9 cellular contexts compared by ENCODE assay signal in the genomic region with DNA sequence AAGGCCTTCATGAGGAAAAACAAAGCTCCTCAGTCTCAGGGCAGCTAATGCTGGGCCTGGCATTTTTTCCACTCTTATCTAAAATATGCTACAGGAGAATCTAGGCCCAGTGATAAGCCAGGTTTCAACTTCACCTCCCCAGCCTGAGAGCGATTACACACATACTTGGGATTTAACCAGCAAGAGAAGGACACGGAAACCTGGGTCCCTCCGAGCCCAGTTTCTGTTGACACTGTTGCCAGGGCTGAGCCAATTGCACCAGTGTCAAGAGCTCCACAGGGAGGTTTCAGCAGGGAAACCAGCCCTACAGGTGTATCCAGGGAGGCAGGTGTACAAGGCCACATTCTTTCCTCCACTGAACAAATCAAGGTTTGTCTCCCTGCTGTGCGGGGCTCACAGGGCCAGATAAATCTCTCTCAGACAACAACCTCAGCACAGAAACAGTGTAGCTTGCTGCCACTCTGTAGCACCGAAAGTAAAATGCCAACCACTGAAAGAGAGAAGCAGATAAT.
DNase-seq lines count a peak whose midpoint lies in the region; ATAC-seq and TF ChIP-seq lines count a peak whose summit lies in the region.
"Had no signal": no experiment of that assay in that cellular context is flagged by ENCODE, and none has a peak within 500 bp of the region (broad histone marks: within the 10 kb centered on the region; RNA-seq: fewer than 3 reads in every experiment).

No MANE protein-coding gene starts in this region.

- H3K9me3 ChIP-seq in left lung (no peaks in the 10 kb centered on the region), tibial nerve (no peaks in the 10 kb centered on the region)
- H3K9me3 ChIP-seq: ovary had no signal

- TF ChIP-seq CTCF in left lung (IDR thresholded peaks at IDR 0.05) (no peak), tibial nerve (IDR thresholded peaks at IDR 0.05) (no peak), GM13976 (IDR thresholded peaks at IDR 0.05; ENCODE audit: borderline replicate concordance, control extremely low read depth, extremely low read depth, insufficient read depth, missing control alignments) (no peak)

- no peaks in the 10 kb centered on the region for H3K27me3 ChIP-seq in left lung
- no peaks in the 10 kb centered on the region for H3K27me3 ChIP-seq in tibial nerve
- H3K27me3 ChIP-seq: ovary had no signal

- H3K27ac ChIP-seq in caudate nucleus (ENCODE audit: low read depth, low read length): peak overlapping the region; percentile 50
- H3K27ac ChIP-seq in left lung: peak overlapping the region; percentile 81 to 84
- peak overlapping the region in 3 of 4 donors; percentile 37 to 71 (median 51) for H3K27ac ChIP-seq in tibial nerve

- H3K4me3 ChIP-seq in left lung (no peak overlapping the region), tibial nerve (no peak overlapping the region)
- H3K4me3 ChIP-seq: ovary had no signal

- no peaks in the 10 kb centered on the region for H3K36me3 ChIP-seq in left lung
- H3K36me3 ChIP-seq in tibial nerve: no peaks in the 10 kb centered on the region
- H3K36me3 ChIP-seq: ovary had no signal

- H3K4me1 ChIP-seq in left lung (peaks cover 18 to 28% of the 10 kb centered on the region in 2 donors), tibial nerve (peaks cover 0 to 20% (median 3%) of the 10 kb centered on the region in 4 donors)

- intact Hi-C loops in left lung (cut with DNase I): no loop called here

- 68 to 81% methylated on average over 5 of the region's 5 CpGs for WGBS in tibial nerve, 2 donors

- no peak for TF ChIP-seq POLR2A in tibial nerve (IDR thresholded peaks at IDR 0.05)

- no peak for TF ChIP-seq EP300 in tibial nerve (IDR thresholded peaks at IDR 0.05)

- ATAC-seq in left lung: peak; percentile 88
- ATAC-seq in HG03108 (IDR thresholded peaks at IDR 0.05; ENCODE audit: unreplicated experiment): no peak
- no peak for ATAC-seq in HG03521 (IDR thresholded peaks at IDR 0.05; ENCODE audit: unreplicated experiment)

- in situ Hi-C loops in GM13976 (cut with MboI; ENCODE audit: low sequenced_read_pairs, unreplicated experiment): no loop called here

- DNase-seq in NCI-H146 treated with DMSO at 0.1 percent for 48 hours (lab: John Stamatoyannopoulos, UW; ENCODE audit: unreplicated experiment): peak; percentile 78
- DNase-seq in caudate nucleus (lab: John Stamatoyannopoulos, UW): peak in 2 of 61 donors; percentile 2 to 81
- peak; percentile 79 to 85 for DNase-seq in left lung
- no peak for DNase-seq in tibial nerve (ENCODE audit: low spot score in 2 of 2)
- DNase-seq in GM13976 (ENCODE audit: low spot score): no peak
- DNase-seq in germinal center (ENCODE audit: low spot score): no peak

Comparison
In these comparisons a context has a peak if more than half of its experiments do, and no peak if none do; other contexts are left out.
1. DNase-seq: peak in NCI-H146 treated with DMSO at 0.1 percent for 48 hours (single experiment) and left lung (2 of 2); none in tibial nerve (0 of 2), GM13976 (single experiment) and germinal center (single experiment).
2. Peak in every context shown above with its lines, with median percentiles within 50 percentile points of each other: H3K27ac ChIP-seq.